ENCODE assay signal across 39 cellular contexts in genomic region chr17:36786867-36787266, GRCh38.
"Had no signal": no experiment of that assay in that cellular context is flagged by ENCODE, and none has a peak within 500 bp of the region (broad histone marks: within the 10 kb centered on the region; RNA-seq: fewer than 3 reads in every experiment).

No MANE protein-coding gene starts in this region.

- H3K4me3 ChIP-seq: adrenal gland, ascending aorta, body of pancreas, breast epithelium, cardiac muscle cell had no signal

- H3K36me3 ChIP-seq: adrenal gland, ascending aorta, brain microvascular endothelial cell, breast epithelium, cardiac muscle cell had no signal

- DNase-seq: activated effector memory CD4-positive, alpha-beta T cell treated with anti-CD3 and anti-CD28 coated beads, Interleukin-2, amount 50 U/mL, for 16 hours; activated effector memory CD4-positive, alpha-beta T cell treated with Interleukin-2 at 50 U/mL for 16 hours; activated gamma-delta T cell; activated gamma-delta T cell treated with Interleukin-2 at 50 U/mL for 16 hours; activated naive CD4-positive, alpha-beta T cell; activated naive CD4-positive, alpha-beta T cell treated with anti-CD3 and anti-CD28 coated beads for 36 hours; activated naive CD4-positive, alpha-beta T cell treated with anti-CD3 and anti-CD28 coated beads, Interleukin-2, amount 10 ng/mL, durations not matched to agents 7 days and 5 days; activated naive CD4-positive, alpha-beta T cell treated with anti-CD3 and anti-CD28 coated beads, Interleukin-2, amount 50 U/mL, for 16 hours; activated naive CD4-positive, alpha-beta T cell treated with Interleukin-2 at 50 U/mL for 16 hours; activated naive CD8-positive, alpha-beta T cell treated with anti-CD3 and anti-CD28 coated beads for 36 hours; activated naive CD8-positive, alpha-beta T cell treated with anti-CD3 and anti-CD28 coated beads, Interleukin-2, amount 10 ng/mL, durations not matched to agents 7 days and 5 days; activated naive CD8-positive, alpha-beta T cell treated with anti-CD3 and anti-CD28 coated beads, Interleukin-2, amount 50 U/mL, for 24 hours; activated T-cell treated with anti-CD3 and anti-CD28 coated beads, Interleukin-2, amount 50 U/mL, for 4 hours; activated T-cell treated with anti-CD3 and anti-CD28 coated beads, Interleukin-2, amount 50 U/mL, for 48 hours; activated T-cell treated with anti-CD3 and anti-CD28 coated beads, Interleukin-2, amount 50 U/mL, for 72 hours; adrenal gland; amniotic stem cell; amygdala; anterior cingulate cortex; aorta; body of pancreas; brain microvascular endothelial cell; caudate nucleus; central memory CD4-positive, alpha-beta T cell; cerebellar nuclear complex had no signal

- H3K27me3 ChIP-seq: ascending aorta, body of pancreas, cardiac muscle cell had no signal

- H3K4me1 ChIP-seq: adrenal gland, ascending aorta, body of pancreas, breast epithelium had no signal

- ATAC-seq: activated naive CD4-positive, alpha-beta T cell treated with anti-CD3 and anti-CD28 coated beads, Interleukin-2, amount 50 U/mL, for 72 hours; activated naive CD8-positive, alpha-beta T cell treated with anti-CD3 and anti-CD28 coated beads, Interleukin-2, amount 50 U/mL, for 24 hours; activated T-cell treated with anti-CD3 and anti-CD28 coated beads, Interleukin-2, amount 50 U/mL, for 4 hours; activated T-cell treated with anti-CD3 and anti-CD28 coated beads, Interleukin-2, amount 50 U/mL, for 72 hours; activated T-helper 17 cell treated with anti-CD3 and anti-CD28 coated beads, Interleukin-2, amount 50 U/mL, for 72 hours; body of pancreas had no signal

- H3K4me1 Mint-ChIP-seq: activated naive CD4-positive, alpha-beta T cell treated with anti-CD3 and anti-CD28 coated beads, Interleukin-2, amount 10 ng/mL, durations not matched to agents 7 days and 5 days; activated naive CD4-positive, alpha-beta T cell treated with anti-CD3 and anti-CD28 coated beads, Interleukin-2, amount 50 U/mL, for 24 hours; activated naive CD8-positive, alpha-beta T cell treated with anti-CD3 and anti-CD28 coated beads for 36 hours; activated naive CD8-positive, alpha-beta T cell treated with anti-CD3 and anti-CD28 coated beads, Interleukin-2, amount 10 ng/mL, durations not matched to agents 7 days and 5 days; activated naive CD8-positive, alpha-beta T cell treated with anti-CD3 and anti-CD28 coated beads, Interleukin-2, amount 50 U/mL, for 24 hours; activated T-helper 17 cell treated with anti-CD3 and anti-CD28 coated beads, Interleukin-2, amount 50 U/mL, for 72 hours; central memory CD8-positive, alpha-beta T cell had no signal

- H3K9me3 Mint-ChIP-seq: activated naive CD4-positive, alpha-beta T cell treated with anti-CD3 and anti-CD28 coated beads for 36 hours; activated T-cell treated with anti-CD3 and anti-CD28 coated beads, Interleukin-2, amount 50 U/mL, for 4 hours; activated T-cell treated with anti-CD3 and anti-CD28 coated beads, Interleukin-2, amount 50 U/mL, for 72 hours; activated T-helper 1 cell treated with anti-CD3 and anti-CD28 coated beads, Interleukin-12 subunit alpha, Interleukin-12 subunit beta, Interleukin-2, Interleukin-4 antibody, amounts not matched to agents 30 ng/mL and 10 ng/mL and 1 ng/mL, durations not matched to agents 14 hours and 24 hours and 36 hours; activated T-helper 17 cell treated with anti-CD3 and anti-CD28 coated beads, Interleukin-2, amount 50 U/mL, for 72 hours; activated T-helper 2 cell treated with anti-CD3 and anti-CD28 coated beads, Interferon-gamma antibody, Interleukin-2, Interleukin-4, amounts not matched to agents 10 μg/mL and 5 μg/mL and 100 μg/mL, durations not matched to agents 14 hours and 24 hours and 36 hours; central memory CD8-positive, alpha-beta T cell had no signal

- H3K27ac Mint-ChIP-seq: activated naive CD4-positive, alpha-beta T cell treated with anti-CD3 and anti-CD28 coated beads for 36 hours; activated naive CD4-positive, alpha-beta T cell treated with anti-CD3 and anti-CD28 coated beads, Interleukin-2, amount 10 ng/mL, durations not matched to agents 7 days and 5 days; activated naive CD4-positive, alpha-beta T cell treated with anti-CD3 and anti-CD28 coated beads, Interleukin-2, amount 50 U/mL, for 24 hours; activated naive CD4-positive, alpha-beta T cell treated with anti-CD3 and anti-CD28 coated beads, Interleukin-2, amount 50 U/mL, for 72 hours; activated naive CD8-positive, alpha-beta T cell; activated naive CD8-positive, alpha-beta T cell treated with anti-CD3 and anti-CD28 coated beads for 36 hours; activated naive CD8-positive, alpha-beta T cell treated with anti-CD3 and anti-CD28 coated beads, Interleukin-2, amount 10 ng/mL, durations not matched to agents 7 days and 5 days; activated naive CD8-positive, alpha-beta T cell treated with anti-CD3 and anti-CD28 coated beads, Interleukin-2, amount 50 U/mL, for 24 hours; activated T-cell treated with anti-CD3 and anti-CD28 coated beads, Interleukin-2, amount 50 U/mL, for 72 hours; activated T-helper 1 cell treated with anti-CD3 and anti-CD28 coated beads, Interleukin-12 subunit alpha, Interleukin-12 subunit beta, Interleukin-2, Interleukin-4 antibody, amounts not matched to agents 30 ng/mL and 10 ng/mL and 1 ng/mL, durations not matched to agents 14 hours and 24 hours and 36 hours; activated T-helper 17 cell treated with anti-CD3 and anti-CD28 coated beads, Interleukin-2, amount 50 U/mL, for 72 hours; activated T-helper 2 cell treated with anti-CD3 and anti-CD28 coated beads, Interferon-gamma antibody, Interleukin-2, Interleukin-4, amounts not matched to agents 10 μg/mL and 5 μg/mL and 100 μg/mL, durations not matched to agents 14 hours and 24 hours and 36 hours; brain had no signal

- H3K36me3 Mint-ChIP-seq: activated naive CD4-positive, alpha-beta T cell treated with anti-CD3 and anti-CD28 coated beads, Interleukin-2, amount 10 ng/mL, durations not matched to agents 7 days and 5 days; activated naive CD4-positive, alpha-beta T cell treated with anti-CD3 and anti-CD28 coated beads, Interleukin-2, amount 50 U/mL, for 24 hours; activated naive CD4-positive, alpha-beta T cell treated with anti-CD3 and anti-CD28 coated beads, Interleukin-2, amount 50 U/mL, for 72 hours; activated naive CD8-positive, alpha-beta T cell had no signal

- H3K4me3 Mint-ChIP-seq: activated naive CD4-positive, alpha-beta T cell treated with anti-CD3 and anti-CD28 coated beads for 36 hours; activated naive CD4-positive, alpha-beta T cell treated with anti-CD3 and anti-CD28 coated beads, Interleukin-2, amount 10 ng/mL, durations not matched to agents 7 days and 5 days; activated naive CD4-positive, alpha-beta T cell treated with anti-CD3 and anti-CD28 coated beads, Interleukin-2, amount 50 U/mL, for 24 hours; activated naive CD8-positive, alpha-beta T cell; activated naive CD8-positive, alpha-beta T cell treated with anti-CD3 and anti-CD28 coated beads for 36 hours; activated naive CD8-positive, alpha-beta T cell treated with anti-CD3 and anti-CD28 coated beads, Interleukin-2, amount 10 ng/mL, durations not matched to agents 7 days and 5 days; activated naive CD8-positive, alpha-beta T cell treated with anti-CD3 and anti-CD28 coated beads, Interleukin-2, amount 50 U/mL, for 24 hours; activated T-cell treated with anti-CD3 and anti-CD28 coated beads, Interleukin-2, amount 50 U/mL, for 4 hours; activated T-cell treated with anti-CD3 and anti-CD28 coated beads, Interleukin-2, amount 50 U/mL, for 72 hours; activated T-helper 1 cell treated with anti-CD3 and anti-CD28 coated beads, Interleukin-12 subunit alpha, Interleukin-12 subunit beta, Interleukin-2, Interleukin-4 antibody, amounts not matched to agents 30 ng/mL and 10 ng/mL and 1 ng/mL, durations not matched to agents 14 hours and 24 hours and 36 hours; activated T-helper 17 cell treated with anti-CD3 and anti-CD28 coated beads, Interleukin-2, amount 50 U/mL, for 72 hours; brain; central memory CD8-positive, alpha-beta T cell had no signal

- FAIRE-seq: astrocyte, bronchial epithelial cell, colon had no signal

- H3K27ac ChIP-seq: adrenal gland, ascending aorta, body of pancreas, brain microvascular endothelial cell, breast epithelium, cardiac muscle cell had no signal

- H3K9me3 ChIP-seq: adrenal gland, ascending aorta, body of pancreas, breast epithelium had no signal
